In genomic region chr10:56266120-56266519, GRCh38 we compare ENCODE assay signal across 36 cellular contexts.
A peak's percentile ranks its signal among the peaks of the same experiment; 100 is the strongest.
DNase-seq lines count a peak whose midpoint lies in the region; ATAC-seq, FAIRE-seq and TF ChIP-seq lines count a peak whose summit lies in the region.
"Had no signal": no experiment of that assay in that cellular context is flagged by ENCODE, and none has a peak within 500 bp of the region (broad histone marks: within the 10 kb centered on the region; RNA-seq: fewer than 3 reads in every experiment).

No MANE protein-coding gene starts in this region.

- intact Hi-C loops in HepG2 (cut with micrococcal nuclease; ENCODE audit: unreplicated experiment) (no loop called here), right lobe of liver (cut with DNase I) (no loop called here), GM12878 (cut with micrococcal nuclease; ENCODE audit: unreplicated experiment) (no loop called here), K562 (cut with micrococcal nuclease) (no loop called here)

- H3K9me3 ChIP-seq in HepG2 (ENCODE audit: low read length) (no peaks in the 10 kb centered on the region), right lobe of liver (no peaks in the 10 kb centered on the region), GM12878 (replicated peaks; ENCODE audit: control insufficient read depth, insufficient read depth, low read length) (no peaks in the 10 kb centered on the region), K562 (replicated peaks; ENCODE audit: control insufficient read depth, insufficient read depth, low read depth, low read length) (no peaks in the 10 kb centered on the region)
- H3K9me3 ChIP-seq: A549; BE2C; BLaER1; BLaER1 treated with 17β-estradiol and CSF1 and Interleukin-3, amounts not matched to agents 10 nM and 100 nM; Caco-2 had no signal

- POLR2A ChIA-PET in HepG2 (lab: Yijun Ruan, JAX): no interaction called here
- POLR2A ChIA-PET in GM12878 (lab: Charles Lee): no interaction called here
- POLR2A ChIA-PET in K562 (lab: Yijun Ruan, JAX): no interaction called here

- H3K27me3 ChIP-seq in HepG2 (ENCODE audit: control insufficient read depth in 1 of 2, insufficient read depth in 2 of 2, low read length in 2 of 2) (no peaks in the 10 kb centered on the region), right lobe of liver (no peaks in the 10 kb centered on the region), GM12878 (replicated peaks in 1 of 2; ENCODE audit: control insufficient read depth in 2 of 2, insufficient read depth in 2 of 2, low read length in 1 of 2) (no peaks in the 10 kb centered on the region), K562 (ENCODE audit: control insufficient read depth in 2 of 2, insufficient read depth in 2 of 2, low read length in 2 of 2) (no peaks in the 10 kb centered on the region)
- H3K27me3 ChIP-seq: BE2C; BLaER1; BLaER1 treated with 17β-estradiol and CSF1 and Interleukin-3, amounts not matched to agents 10 nM and 100 nM had no signal

- TF ChIP-seq POLR2A in HepG2 (IDR thresholded peaks at IDR 0.05; ENCODE audit: insufficient read depth in 1 of 2, low read depth in 2 of 2, low read length in 2 of 2): no peak
- no peak for TF ChIP-seq POLR2A in right lobe of liver (IDR thresholded peaks at IDR 0.05)
- TF ChIP-seq POLR2A in GM12878 (IDR thresholded peaks at IDR 0.05; ENCODE audit: low read depth, low read length): no peak
- TF ChIP-seq POLR2A in K562 (conservative IDR thresholded peaks at IDR 0.05): no peak

- H3K79me2 ChIP-seq in HepG2 (ENCODE audit: insufficient read depth, low read length): no peaks in the 10 kb centered on the region
- no peaks in the 10 kb centered on the region for H3K79me2 ChIP-seq in GM12878 (ENCODE audit: control insufficient read depth, insufficient read depth, low read length)
- no peaks in the 10 kb centered on the region for H3K79me2 ChIP-seq in K562 (ENCODE audit: control insufficient read depth, insufficient read depth, low read length)

- TF ChIP-seq RAD21 in HepG2 (CRISPR knock-in tag; IDR thresholded peaks at IDR 0.05) (no peak), GM12878 (IDR thresholded peaks at IDR 0.05; ENCODE audit: insufficient read depth, low read depth, low read length) (no peak), K562 (CRISPR knock-in tag; conservative IDR thresholded peaks at IDR 0.05 in 1 of 2, IDR thresholded peaks at IDR 0.05 in 1 of 2) (no peak)

- in situ Hi-C loops in HepG2 (cut with HindIII; ENCODE audit: extremely low pct_ligation_motif_present, low pct_unique_long_range_greater_than_20kb) (no loop called here), GM12878 (cut with MboI) (no loop called here), K562 (cut with MboI) (no loop called here)

- H3K4me3 Mint-ChIP-seq in type B pancreatic cell: no peak overlapping the region
- H3K4me3 Mint-ChIP-seq: B cell; CD14-positive monocyte; CD4-positive, alpha-beta memory T cell; CD4-positive, alpha-beta T cell; CD4-positive, CD25-positive, alpha-beta regulatory T cell; CD8-positive, alpha-beta memory T cell; CD8-positive, alpha-beta T cell had no signal

- RAD21 ChIA-PET in GM12878 (lab: Charles Lee; ENCODE audit: unreplicated experiment): no interaction called here

- no peaks in the 10 kb centered on the region for H3K4me1 Mint-ChIP-seq in type B pancreatic cell (ENCODE audit: unreplicated experiment)
- H3K4me1 Mint-ChIP-seq: B cell; CD14-positive monocyte; CD4-positive, alpha-beta memory T cell; CD4-positive, CD25-positive, alpha-beta regulatory T cell; CD8-positive, alpha-beta memory T cell had no signal

- H3K27me3 Mint-ChIP-seq in type B pancreatic cell: no peaks in the 10 kb centered on the region
- H3K27me3 Mint-ChIP-seq: B cell; CD4-positive, alpha-beta T cell; CD4-positive, CD25-positive, alpha-beta regulatory T cell; CD8-positive, alpha-beta memory T cell had no signal

- no peak overlapping the region for H3K27ac ChIP-seq in HepG2 (ENCODE audit: extremely low read length, insufficient read depth, low read length)
- H3K27ac ChIP-seq in right lobe of liver: no peak overlapping the region
- H3K27ac ChIP-seq in GM12878 (ENCODE audit: control insufficient read depth, insufficient read depth): no peak overlapping the region
- no peak overlapping the region for H3K27ac ChIP-seq in K562 (ENCODE audit: extremely low read depth, low read depth, low read length)
- H3K27ac ChIP-seq: 22Rv1; A549; BLaER1; BLaER1 treated with 17β-estradiol and CSF1 and Interleukin-3, amounts not matched to agents 10 nM and 100 nM; C4-2B had no signal

- H3K9ac ChIP-seq in HepG2 (ENCODE audit: insufficient read depth, low read depth, low read length) (no peak overlapping the region), GM12878 (ENCODE audit: control insufficient read depth, insufficient read depth, low read length) (no peak overlapping the region), K562 (ENCODE audit: insufficient read depth in 1 of 2, low read depth in 2 of 2, low read length in 2 of 2) (no peak overlapping the region)
- H3K9ac ChIP-seq: BLaER1; BLaER1 treated with 17β-estradiol and CSF1 and Interleukin-3, amounts not matched to agents 10 nM and 100 nM had no signal

- H3K9me1 ChIP-seq in K562 (ENCODE audit: control insufficient read depth, insufficient read depth, low read length): no peaks in the 10 kb centered on the region

- TF ChIP-seq CTCF in HepG2 (CRISPR knock-in tag; IDR thresholded peaks at IDR 0.05) (no peak), right lobe of liver (IDR thresholded peaks at IDR 0.05) (no peak), GM12878 (IDR thresholded peaks at IDR 0.05 in 2 of 3, conservative IDR thresholded peaks at IDR 0.05 in 1 of 3; ENCODE audit: control insufficient read depth in 2 of 3, extremely low read depth in 1 of 3, insufficient read depth in 1 of 3, low read depth in 3 of 3, low read length in 3 of 3) (no peak), K562 (IDR thresholded peaks at IDR 0.05 in 2 of 3, conservative IDR thresholded peaks at IDR 0.05 in 1 of 3; ENCODE audit: insufficient read depth in 2 of 3, low read depth in 1 of 3, low read length in 3 of 3) (no peak), type B pancreatic cell (conservative IDR thresholded peaks at IDR 0.05) (no peak)

- H3K36me3 ChIP-seq in HepG2 (replicated peaks in 1 of 2; ENCODE audit: control insufficient read depth in 1 of 2, insufficient read depth in 2 of 2, low read length in 2 of 2): no peaks in the 10 kb centered on the region
- H3K36me3 ChIP-seq in right lobe of liver: no peaks in the 10 kb centered on the region
- no peaks in the 10 kb centered on the region for H3K36me3 ChIP-seq in GM12878 (ENCODE audit: control insufficient read depth in 2 of 2, insufficient read depth in 2 of 2, low read length in 1 of 2)
- H3K36me3 ChIP-seq in K562 (ENCODE audit: control insufficient read depth, insufficient read depth, low read length): no peaks in the 10 kb centered on the region
- H3K36me3 ChIP-seq: BE2C; BLaER1; BLaER1 treated with 17β-estradiol and CSF1 and Interleukin-3, amounts not matched to agents 10 nM and 100 nM had no signal

- H3K4me2 ChIP-seq in HepG2 (ENCODE audit: low read depth, low read length) (no peak overlapping the region), GM12878 (ENCODE audit: control insufficient read depth, insufficient read depth) (no peak overlapping the region), K562 (ENCODE audit: insufficient read depth, low read length) (no peak overlapping the region)
- H3K4me2 ChIP-seq: A549; BLaER1; BLaER1 treated with 17β-estradiol and CSF1 and Interleukin-3, amounts not matched to agents 10 nM and 100 nM had no signal

- H4K20me1 ChIP-seq in HepG2 (ENCODE audit: insufficient read depth, low read length): no peaks in the 10 kb centered on the region; the same call in 1 of the 2 replicates
- no peaks in the 10 kb centered on the region for H4K20me1 ChIP-seq in GM12878 (ENCODE audit: control insufficient read depth, insufficient read depth)
- no peaks in the 10 kb centered on the region for H4K20me1 ChIP-seq in K562 (replicated peaks; ENCODE audit: control insufficient read depth, insufficient read depth, low read length)
- H4K20me1 ChIP-seq: BLaER1; BLaER1 treated with 17β-estradiol and CSF1 and Interleukin-3, amounts not matched to agents 10 nM and 100 nM had no signal

- SMC1A ChIA-PET in GM12878 (lab: Charles Lee; ENCODE audit: uncharacterized antibody, unreplicated experiment): no interaction called here

- no peak for TF ChIP-seq EP300 in HepG2 (IDR thresholded peaks at IDR 0.05; ENCODE audit: low read depth in 2 of 2, low read length in 2 of 2)
- TF ChIP-seq EP300 in HepG2 (CRISPR knock-in tag; IDR thresholded peaks at IDR 0.05; ENCODE audit: borderline replicate concordance): no peak
- no peak for TF ChIP-seq EP300 in GM12878 (IDR thresholded peaks at IDR 0.05; ENCODE audit: borderline replicate concordance in 1 of 2, control insufficient read depth in 1 of 2, low read depth in 2 of 2, low read length in 2 of 2)
- TF ChIP-seq EP300 in K562 (IDR thresholded peaks at IDR 0.05; ENCODE audit: low read length): no peak

- no peak for ATAC-seq in HepG2
- no peak for ATAC-seq in right lobe of liver
- no peak for ATAC-seq in GM12878
- no peak for ATAC-seq in K562
- ATAC-seq in GM19023 (IDR thresholded peaks at IDR 0.05; ENCODE audit: unreplicated experiment): no peak
- ATAC-seq: A549; CD8-positive, alpha-beta T cell had no signal

- H3K9me3 Mint-ChIP-seq in type B pancreatic cell: no peaks in the 10 kb centered on the region

- FAIRE-seq in HepG2 (lab: Jason Lieb, UNC) (no peak), RCC 7860 (lab: Jason Lieb, UNC) (peak; percentile 12), GM12878 (lab: Jason Lieb, UNC) (no peak), K562 (lab: Jason Lieb, UNC) (no peak)
- FAIRE-seq: A549, D721Med had no signal

- CTCF ChIA-PET in HepG2 (lab: Yijun Ruan, JAX; ENCODE audit: low intra/inter-chr PET ratio, low total read pairs): no interaction called here
- CTCF ChIA-PET in GM12878 (lab: Yijun Ruan, JAX): no interaction called here
- CTCF ChIA-PET in K562 (lab: Yijun Ruan, JAX; ENCODE audit: low intra/inter-chr PET ratio): no interaction called here

- H3K27ac Mint-ChIP-seq in type B pancreatic cell: no peak overlapping the region
- H3K27ac Mint-ChIP-seq: B cell; CD14-positive monocyte; CD4-positive, alpha-beta memory T cell; CD4-positive, alpha-beta T cell; CD4-positive, CD25-positive, alpha-beta regulatory T cell; CD8-positive, alpha-beta memory T cell; CD8-positive, alpha-beta T cell had no signal

- BruUV-seq in HepG2 (replicated peaks; lab: Mats Ljungman, UMichigan): no TSS peak
- BruUV-seq in GM12878 (replicated peaks; lab: Mats Ljungman, UMichigan): no TSS peak
- BruUV-seq in K562 (replicated peaks; lab: Mats Ljungman, UMichigan): no TSS peak

- no peaks in the 10 kb centered on the region for H3K36me3 Mint-ChIP-seq in type B pancreatic cell
- H3K36me3 Mint-ChIP-seq: CD14-positive monocyte; CD4-positive, alpha-beta memory T cell; CD4-positive, CD25-positive, alpha-beta regulatory T cell; CD8-positive, alpha-beta memory T cell; CD8-positive, alpha-beta T cell had no signal

- no peaks in the 10 kb centered on the region for H3K4me1 ChIP-seq in HepG2 (ENCODE audit: insufficient read depth, low read length)
- H3K4me1 ChIP-seq in right lobe of liver: no peaks in the 10 kb centered on the region
- no peaks in the 10 kb centered on the region for H3K4me1 ChIP-seq in GM12878 (ENCODE audit: control insufficient read depth, insufficient read depth, low read length)
- H3K4me1 ChIP-seq in K562 (replicated peaks in 1 of 2; ENCODE audit: control insufficient read depth in 2 of 2, insufficient read depth in 2 of 2, low read length in 2 of 2): no peaks in the 10 kb centered on the region
- H3K4me1 ChIP-seq: A549; BE2C; BLaER1; BLaER1 treated with 17β-estradiol and CSF1 and Interleukin-3, amounts not matched to agents 10 nM and 100 nM; Caco-2 had no signal

- WGBS in HepG2 (ENCODE audit: low lambda C conversion rate): 0% methylated on average over 1 of the region's 1 CpG
- 58% methylated on average over 1 of the region's 1 CpG for WGBS in right lobe of liver (ENCODE audit: insufficient coverage, low coverage, low lambda C conversion rate, missing lambda C conversion rate)
- WGBS in GM12878 (ENCODE audit: insufficient coverage, insufficient replicate concordance, low lambda C conversion rate, missing lambda C conversion rate): 17% methylated on average over 1 of the region's 1 CpG
- 4% methylated on average over 1 of the region's 1 CpG for WGBS in K562 (ENCODE audit: insufficient coverage, low coverage, missing lambda C conversion rate)

- no peak for DNase-seq in HepG2 (ENCODE audit: low spot score)
- DNase-seq in right lobe of liver: no peak
- no peak for DNase-seq in RCC 7860 (ENCODE audit: low spot score)
- no peak for DNase-seq in GM12878 (ENCODE audit: low read depth, low spot score)
- no peak for DNase-seq in K562 (ENCODE audit: extremely low read depth in 1 of 4, low spot score in 3 of 4)
- DNase-seq in type B pancreatic cell (ENCODE audit: extremely low spot score, unreplicated experiment): no peak
- no peak for DNase-seq in NK-92 (lab: John Stamatoyannopoulos, UW; ENCODE audit: unreplicated experiment)
- DNase-seq: 8988T; ACHN; AML-193; BE2C; C1 segment of cervical spinal cord; Caco-2; Calu3; CD4-positive, alpha-beta memory T cell; CD4-positive, alpha-beta T cell; CD4-positive, CD25-positive, alpha-beta regulatory T cell; CD8-positive, alpha-beta memory T cell; CD8-positive, alpha-beta T cell; COR-L47; DMS 273 treated with DMSO at 0.1 percent for 48 hours; DMS153; DMS53; DMS79; DMS79 treated with DMSO at 0.1 percent for 48 hours; DND-41; EL had no signal

- no peak overlapping the region for H3K4me3 ChIP-seq in HepG2 (replicated peaks in 1 of 3; ENCODE audit: insufficient read depth in 1 of 3, low read depth in 2 of 3, low read length in 3 of 3)
- H3K4me3 ChIP-seq in right lobe of liver: no peak overlapping the region
- no peak overlapping the region for H3K4me3 ChIP-seq in GM12878
- H3K4me3 ChIP-seq in K562: no peak overlapping the region
- H3K4me3 ChIP-seq: A549; BLaER1; BLaER1 treated with 17β-estradiol and CSF1 and Interleukin-3, amounts not matched to agents 10 nM and 100 nM had no signal

- H2AFZ ChIP-seq in HepG2 (ENCODE audit: low read length) (no peak overlapping the region), GM12878 (ENCODE audit: control insufficient read depth, low read depth, low read length) (no peak overlapping the region), K562 (ENCODE audit: low read depth, low read length) (no peak overlapping the region)

Comparison
In these comparisons a context has a peak if more than half of its experiments do, and no peak if none do; other contexts are left out.
1. Of the 241 proteins assayed by ChIP-seq in both HepG2 and K562: peak only in HepG2: none; only in K562: TFE3; in both: RAD51; in neither: 239.